ENCODE assay signal across 4 cellular contexts in the genomic region with DNA sequence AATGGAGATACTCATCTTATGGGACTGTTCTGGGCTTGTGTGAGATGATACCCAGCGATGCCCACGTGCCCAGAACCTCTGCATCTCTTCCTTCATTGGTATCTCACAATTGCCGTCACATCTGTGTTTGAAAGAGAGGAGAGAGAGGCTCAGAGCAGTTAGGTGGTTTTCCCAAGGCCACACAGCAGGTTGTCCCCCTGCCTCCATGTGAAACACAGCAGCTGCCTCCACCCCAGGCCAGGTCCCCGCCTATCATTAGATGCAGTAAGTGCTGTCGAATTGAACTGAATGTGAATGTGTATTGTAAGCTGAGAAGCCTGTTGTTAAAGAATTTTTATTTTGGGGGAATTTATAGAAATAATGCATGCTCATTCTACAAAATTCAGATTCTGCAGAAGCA. TPM values are rescaled to one million over a fixed set of nuclear protein-coding genes. Genes with fewer than 3 reads are reported as not detected.
"Had no signal": no experiment of that assay in that cellular context is flagged by ENCODE, and none has a peak within 500 bp of the region (broad histone marks: within the 10 kb centered on the region; RNA-seq: fewer than 3 reads in every experiment).

No MANE protein-coding gene starts in this region.

RNA-seq across cellular contexts. Expression of gene BMP8A, which starts 5.1 kb away (rescaled TPM):
- total RNA-seq: epithelial cell of proximal tubule, esophagus mucosa, foreskin keratinocyte had no signal
- polyA plus RNA-seq: esophagus, foreskin keratinocyte had no signal
